2 cellular contexts compared by ENCODE assay signal in genomic region chr22:39654527-39654926, GRCh38.
TF ChIP-seq lines count a peak whose summit lies in the region.

No MANE protein-coding gene starts in this region.

TF ChIP-seq in SK-N-SH treated with all-trans-retinoic acid at 6 μM for 48 hours, 23 proteins besides CTCF, POLR2A, EP300 and RAD21 (continued from another document):
- no peak for TF ChIP-seq PATZ1 (CRISPR knock-in tag; IDR thresholded peaks at IDR 0.05; ENCODE audit: borderline replicate concordance)
- TF ChIP-seq ZFP3 (CRISPR knock-in tag; IDR thresholded peaks at IDR 0.05), result peak; percentile 79; the same call in 1 of the 2 replicates

TF ChIP-seq in SK-N-SH, 30 proteins besides CTCF, POLR2A, EP300 and RAD21:
- TF ChIP-seq ZBTB33 (IDR thresholded peaks at IDR 0.05; ENCODE audit: borderline replicate concordance, low read depth), result no peak
- TF ChIP-seq JUND (IDR thresholded peaks at IDR 0.05), result no peak
- TF ChIP-seq MXI1 (IDR thresholded peaks at IDR 0.05; ENCODE audit: low read depth, low read length), result no peak
- no peak for TF ChIP-seq REST (IDR thresholded peaks at IDR 0.05; ENCODE audit: low read depth, low read length)
- TF ChIP-seq FOSL2 (IDR thresholded peaks at IDR 0.05; ENCODE audit: borderline replicate concordance, low read depth), result no peak
- TF ChIP-seq TCF12 (IDR thresholded peaks at IDR 0.05), result no peak
- no peak for TF ChIP-seq TAF1 (IDR thresholded peaks at IDR 0.05; ENCODE audit: borderline replicate concordance, low read depth, low read length)
- TF ChIP-seq YY1 (IDR thresholded peaks at IDR 0.05; ENCODE audit: low read depth), result no peak
- no peak for TF ChIP-seq SMC3 (IDR thresholded peaks at IDR 0.05; ENCODE audit: low read depth, low read length)
- no peak for TF ChIP-seq GABPA (IDR thresholded peaks at IDR 0.05; ENCODE audit: low read depth)
